2 cellular contexts compared by ENCODE assay signal in genomic region chr1:43074244-43074643, GRCh38.
TF ChIP-seq lines count a peak whose summit lies in the region.

No MANE protein-coding gene starts in this region.

TF ChIP-seq in HepG2, 621 proteins besides CTCF, POLR2A, EP300 and RAD21:
- TF ChIP-seq MYNN (CRISPR knock-in tag; IDR thresholded peaks at IDR 0.05; ENCODE audit: low read depth) = no peak
- TF ChIP-seq ZNF615 (CRISPR knock-in tag; IDR thresholded peaks at IDR 0.05; ENCODE audit: borderline replicate concordance) = no peak
- no peak for TF ChIP-seq ISL2 (CRISPR knock-in tag; IDR thresholded peaks at IDR 0.05)
- TF ChIP-seq, protein P1, sequence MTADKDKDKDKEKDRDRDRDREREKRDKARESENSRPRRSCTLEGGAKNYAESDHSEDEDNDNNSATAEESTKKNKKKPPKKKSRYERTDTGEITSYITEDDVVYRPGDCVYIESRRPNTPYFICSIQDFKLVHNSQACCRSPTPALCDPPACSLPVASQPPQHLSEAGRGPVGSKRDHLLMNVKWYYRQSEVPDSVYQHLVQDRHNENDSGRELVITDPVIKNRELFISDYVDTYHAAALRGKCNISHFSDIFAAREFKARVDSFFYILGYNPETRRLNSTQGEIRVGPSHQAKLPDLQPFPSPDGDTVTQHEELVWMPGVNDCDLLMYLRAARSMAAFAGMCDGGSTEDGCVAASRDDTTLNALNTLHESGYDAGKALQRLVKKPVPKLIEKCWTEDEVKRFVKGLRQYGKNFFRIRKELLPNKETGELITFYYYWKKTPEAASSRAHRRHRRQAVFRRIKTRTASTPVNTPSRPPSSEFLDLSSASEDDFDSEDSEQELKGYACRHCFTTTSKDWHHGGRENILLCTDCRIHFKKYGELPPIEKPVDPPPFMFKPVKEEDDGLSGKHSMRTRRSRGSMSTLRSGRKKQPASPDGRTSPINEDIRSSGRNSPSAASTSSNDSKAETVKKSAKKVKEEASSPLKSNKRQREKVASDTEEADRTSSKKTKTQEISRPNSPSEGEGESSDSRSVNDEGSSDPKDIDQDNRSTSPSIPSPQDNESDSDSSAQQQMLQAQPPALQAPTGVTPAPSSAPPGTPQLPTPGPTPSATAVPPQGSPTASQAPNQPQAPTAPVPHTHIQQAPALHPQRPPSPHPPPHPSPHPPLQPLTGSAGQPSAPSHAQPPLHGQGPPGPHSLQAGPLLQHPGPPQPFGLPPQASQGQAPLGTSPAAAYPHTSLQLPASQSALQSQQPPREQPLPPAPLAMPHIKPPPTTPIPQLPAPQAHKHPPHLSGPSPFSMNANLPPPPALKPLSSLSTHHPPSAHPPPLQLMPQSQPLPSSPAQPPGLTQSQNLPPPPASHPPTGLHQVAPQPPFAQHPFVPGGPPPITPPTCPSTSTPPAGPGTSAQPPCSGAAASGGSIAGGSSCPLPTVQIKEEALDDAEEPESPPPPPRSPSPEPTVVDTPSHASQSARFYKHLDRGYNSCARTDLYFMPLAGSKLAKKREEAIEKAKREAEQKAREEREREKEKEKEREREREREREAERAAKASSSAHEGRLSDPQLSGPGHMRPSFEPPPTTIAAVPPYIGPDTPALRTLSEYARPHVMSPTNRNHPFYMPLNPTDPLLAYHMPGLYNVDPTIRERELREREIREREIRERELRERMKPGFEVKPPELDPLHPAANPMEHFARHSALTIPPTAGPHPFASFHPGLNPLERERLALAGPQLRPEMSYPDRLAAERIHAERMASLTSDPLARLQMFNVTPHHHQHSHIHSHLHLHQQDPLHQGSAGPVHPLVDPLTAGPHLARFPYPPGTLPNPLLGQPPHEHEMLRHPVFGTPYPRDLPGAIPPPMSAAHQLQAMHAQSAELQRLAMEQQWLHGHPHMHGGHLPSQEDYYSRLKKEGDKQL (CRISPR knock-in tag; IDR thresholded peaks at IDR 0.05; ENCODE audit: low read depth) = no peak
- TF ChIP-seq SMC3 (IDR thresholded peaks at IDR 0.05; ENCODE audit: low read length) = peak; percentile 74
- TF ChIP-seq, protein P2, sequence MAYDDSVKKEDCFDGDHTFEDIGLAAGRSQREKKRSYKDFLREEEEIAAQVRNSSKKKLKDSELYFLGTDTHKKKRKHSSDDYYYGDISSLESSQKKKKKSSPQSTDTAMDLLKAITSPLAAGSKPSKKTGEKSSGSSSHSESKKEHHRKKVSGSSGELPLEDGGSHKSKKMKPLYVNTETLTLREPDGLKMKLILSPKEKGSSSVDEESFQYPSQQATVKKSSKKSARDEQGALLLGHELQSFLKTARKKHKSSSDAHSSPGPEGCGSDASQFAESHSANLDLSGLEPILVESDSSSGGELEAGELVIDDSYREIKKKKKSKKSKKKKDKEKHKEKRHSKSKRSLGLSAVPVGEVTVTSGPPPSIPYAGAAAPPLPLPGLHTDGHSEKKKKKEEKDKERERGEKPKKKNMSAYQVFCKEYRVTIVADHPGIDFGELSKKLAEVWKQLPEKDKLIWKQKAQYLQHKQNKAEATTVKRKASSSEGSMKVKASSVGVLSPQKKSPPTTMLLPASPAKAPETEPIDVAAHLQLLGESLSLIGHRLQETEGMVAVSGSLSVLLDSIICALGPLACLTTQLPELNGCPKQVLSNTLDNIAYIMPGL (CRISPR knock-in tag; IDR thresholded peaks at IDR 0.05; ENCODE audit: borderline replicate concordance in 1 of 2, low read depth in 1 of 2) = no peak
- TF ChIP-seq ZSCAN20 (CRISPR knock-in tag; IDR thresholded peaks at IDR 0.05; ENCODE audit: borderline replicate concordance) = no peak
- TF ChIP-seq MAZ (IDR thresholded peaks at IDR 0.05; ENCODE audit: borderline replicate concordance, low read depth, low read length) = no peak
- TF ChIP-seq MAZ (CRISPR knock-in tag; IDR thresholded peaks at IDR 0.05; ENCODE audit: low read depth) = no peak
- TF ChIP-seq HOXA3 (CRISPR knock-in tag; IDR thresholded peaks at IDR 0.05) = no peak
- TF ChIP-seq STAG1 (CRISPR knock-in tag; IDR thresholded peaks at IDR 0.05) = peak; percentile 87
- TF ChIP-seq SMYD3 (CRISPR knock-in tag; IDR thresholded peaks at IDR 0.05) = no peak
- TF ChIP-seq FOXA3 (CRISPR knock-in tag; IDR thresholded peaks at IDR 0.05) = peak; percentile 42; the same call in 1 of the 2 replicates
- no peak for TF ChIP-seq FOXA1 (IDR thresholded peaks at IDR 0.05)
- TF ChIP-seq FOXA1 (CRISPR knock-in tag; IDR thresholded peaks at IDR 0.05) = peak; percentile 83

TF ChIP-seq in H1, 55 proteins besides CTCF, POLR2A, EP300 and RAD21:
- TF ChIP-seq TBP (IDR thresholded peaks at IDR 0.05; ENCODE audit: low read depth, low read length) (no peak), BCL11A (IDR thresholded peaks at IDR 0.05; ENCODE audit: low read depth in 2 of 2, low read length in 2 of 2) (no peak), ATF2 (IDR thresholded peaks at IDR 0.05; ENCODE audit: low read length) (no peak), POLR2AphosphoS5 (IDR thresholded peaks at IDR 0.05; ENCODE audit: low read depth, low read length) (no peak), RXRA (IDR thresholded peaks at IDR 0.05; ENCODE audit: insufficient read depth, low read depth, low read length) (no peak), JUN (IDR thresholded peaks at IDR 0.05; ENCODE audit: low read depth, low read length) (no peak), JUND (IDR thresholded peaks at IDR 0.05; ENCODE audit: low read length) (no peak), GTF2F1 (IDR thresholded peaks at IDR 0.05; ENCODE audit: borderline replicate concordance, low read depth, low read length) (no peak), SAP30 (IDR thresholded peaks at IDR 0.05; ENCODE audit: insufficient read depth, insufficient replicate concordance, low read length) (no peak)
- TF ChIP-seq, protein P3, sequence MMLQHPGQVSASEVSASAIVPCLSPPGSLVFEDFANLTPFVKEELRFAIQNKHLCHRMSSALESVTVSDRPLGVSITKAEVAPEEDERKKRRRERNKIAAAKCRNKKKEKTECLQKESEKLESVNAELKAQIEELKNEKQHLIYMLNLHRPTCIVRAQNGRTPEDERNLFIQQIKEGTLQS (IDR thresholded peaks at IDR 0.05; ENCODE audit: insufficient read depth, low read depth, low read length) = no peak
